ENCODE assay signal across 8 cellular contexts in genomic region chr1:182781849-182782586, GRCh38. TPM values are rescaled to one million over a fixed set of nuclear protein-coding genes. Genes with fewer than 3 reads are reported as not detected.
A peak's percentile ranks its signal among the peaks of the same experiment; 100 is the strongest.
DNase-seq lines count a peak whose midpoint lies in the region; ATAC-seq and TF ChIP-seq lines count a peak whose summit lies in the region.

No MANE protein-coding gene starts in this region.

- H3K27ac ChIP-seq in BLaER1 treated with 17β-estradiol and CSF1 and Interleukin-3, amounts not matched to agents 10 nM and 100 nM, result peak overlapping the region in 2 of 11 experiments; percentile 5; a peak in 2 of 22 replicates
- no peak overlapping the region for H3K27ac ChIP-seq in fibroblast of lung (ENCODE audit: insufficient read depth, low read length)
- H3K27ac ChIP-seq in neuronal stem cell (replicated peaks; ENCODE audit: low read length), result no peak overlapping the region
- H3K27ac ChIP-seq in testis, result no peak overlapping the region

- peak overlapping the region; percentile 18 to 48 (median 34); a peak in 20 of 22 replicates for H3K4me2 ChIP-seq in BLaER1 treated with 17β-estradiol and CSF1 and Interleukin-3, amounts not matched to agents 10 nM and 100 nM
- H3K4me2 ChIP-seq in fibroblast of lung (ENCODE audit: extremely low read depth, insufficient read depth, low read length), result no peak overlapping the region
- no peak overlapping the region for H3K4me2 ChIP-seq in neuronal stem cell (ENCODE audit: insufficient read depth, low read length, poor library complexity, severe bottlenecking)

- DNase-seq in Kasumi-1 (lab: John Stamatoyannopoulos, UW) (peak; percentile 92 to 93), fibroblast of lung (ENCODE audit: low read depth in 2 of 2) (peak; percentile 42 to 50), neuronal stem cell (ENCODE audit: low spot score) (peak; percentile 48), testis (peak; percentile 81)
- DNase-seq in activated T-cell treated with anti-CD3 and anti-CD28 coated beads, Interleukin-2, amount 50 U/mL, for 1 hour, result peak; percentile 66

- H3K9me3 ChIP-seq in BLaER1 treated with 17β-estradiol and CSF1 and Interleukin-3, amounts not matched to agents 10 nM and 100 nM (replicated peaks in 1 of 11), result no peaks in the 10 kb centered on the region
- H3K9me3 ChIP-seq in fibroblast of lung (ENCODE audit: control insufficient read depth, insufficient read depth, low read depth, low read length), result no peaks in the 10 kb centered on the region
- H3K9me3 ChIP-seq in neuronal stem cell (replicated peaks in 1 of 2; ENCODE audit: control insufficient read depth in 2 of 2, insufficient read depth in 1 of 2, low read depth in 1 of 2, low read length in 2 of 2), result no peaks in the 10 kb centered on the region
- no peaks in the 10 kb centered on the region for H3K9me3 ChIP-seq in testis

- no peaks in the 10 kb centered on the region for H3K79me2 ChIP-seq in fibroblast of lung (ENCODE audit: control insufficient read depth, insufficient read depth, low read length)

- no peak overlapping the region for H3K14ac ChIP-seq in neuronal stem cell (ENCODE audit: low read length)

- no peak overlapping the region for H3K18ac ChIP-seq in neuronal stem cell (ENCODE audit: low read length)

- no peak overlapping the region for H2BK5ac ChIP-seq in neuronal stem cell (ENCODE audit: low read length)

- TF ChIP-seq CTCF in fibroblast of lung (conservative IDR thresholded peaks at IDR 0.05 in 1 of 2, IDR thresholded peaks at IDR 0.05 in 1 of 2; ENCODE audit: low read depth in 1 of 2, low read length in 2 of 2) (peak; percentile 57 to 66), testis (IDR thresholded peaks at IDR 0.05) (peak; percentile 18 to 61 (median 39))

- H3K27me3 ChIP-seq in BLaER1 treated with 17β-estradiol and CSF1 and Interleukin-3, amounts not matched to agents 10 nM and 100 nM, result no peaks in the 10 kb centered on the region
- H3K27me3 ChIP-seq in fibroblast of lung (ENCODE audit: control insufficient read depth, insufficient read depth, low read length), result peaks cover under 1% of the 10 kb centered on the region
- H3K27me3 ChIP-seq in neuronal stem cell (ENCODE audit: control insufficient read depth in 3 of 3, insufficient read depth in 3 of 3, low read depth in 1 of 3, low read length in 3 of 3), result peaks cover 0 to 3% (median 0%) of the 10 kb centered on the region in 3 experiments
- H3K27me3 ChIP-seq in testis, result no peaks in the 10 kb centered on the region

- TF ChIP-seq POLR2A in testis (IDR thresholded peaks at IDR 0.05), result no peak

- peak; percentile 67 for ATAC-seq in GM19452 (IDR thresholded peaks at IDR 0.05; ENCODE audit: unreplicated experiment)

- no peaks in the 10 kb centered on the region for H4K20me1 ChIP-seq in BLaER1 treated with 17β-estradiol and CSF1 and Interleukin-3, amounts not matched to agents 10 nM and 100 nM
- H4K20me1 ChIP-seq in fibroblast of lung (ENCODE audit: control insufficient read depth, extremely low read depth, insufficient read depth, low read length), result no peaks in the 10 kb centered on the region

- peaks cover 30 to 42% (median 36%) of the 10 kb centered on the region in 10 experiments for H3K4me1 ChIP-seq in BLaER1 treated with 17β-estradiol and CSF1 and Interleukin-3, amounts not matched to agents 10 nM and 100 nM
- H3K4me1 ChIP-seq in fibroblast of lung (ENCODE audit: control insufficient read depth, extremely low read depth, insufficient read depth, low read length), result no peaks in the 10 kb centered on the region
- no peaks in the 10 kb centered on the region for H3K4me1 ChIP-seq in neuronal stem cell (ENCODE audit: control insufficient read depth in 2 of 2, insufficient read depth in 1 of 2, low read depth in 1 of 2, low read length in 2 of 2)
- no peaks in the 10 kb centered on the region for H3K4me1 ChIP-seq in testis

- no peak overlapping the region for H2BK12ac ChIP-seq in neuronal stem cell (ENCODE audit: low read length)

- no CpG with 5 or more reads among the region's 6 CpGs for WGBS in neuronal stem cell (ENCODE audit: extremely low coverage in 2 of 2, insufficient read length in 2 of 2, insufficient replicate concordance in 1 of 2), 2 donors
- 56% methylated on average over 6 of the region's 6 CpGs for WGBS in testis, 2 donors

- H2AFZ ChIP-seq in fibroblast of lung (ENCODE audit: low read length), result no peak overlapping the region
- H2AFZ ChIP-seq in neuronal stem cell (ENCODE audit: low read length), result peak overlapping the region; percentile 8

- intact Hi-C loops in testis (cut with DNase I; ENCODE audit: low total_unique reads), result loop anchor here (2.0 to 10.0 kb wide), 2 partner anchors 181 to 697 kb away; no protein-coding TSS in a partner anchor

- no peaks in the 10 kb centered on the region for H3K36me3 ChIP-seq in BLaER1 treated with 17β-estradiol and CSF1 and Interleukin-3, amounts not matched to agents 10 nM and 100 nM
- H3K36me3 ChIP-seq in fibroblast of lung (ENCODE audit: control insufficient read depth, insufficient read depth, low read length), result no peaks in the 10 kb centered on the region
- H3K36me3 ChIP-seq in neuronal stem cell (replicated peaks in 1 of 2; ENCODE audit: control insufficient read depth in 2 of 2, insufficient read depth in 2 of 2, low read length in 2 of 2), result no peaks in the 10 kb centered on the region
- H3K36me3 ChIP-seq in testis (ENCODE audit: low read depth, missing control alignments), result no peaks in the 10 kb centered on the region

- H4K8ac ChIP-seq in neuronal stem cell (ENCODE audit: low read depth, low read length), result no peak overlapping the region

- no peak overlapping the region for H4K91ac ChIP-seq in neuronal stem cell (ENCODE audit: low read depth, low read length, poor library complexity)

- no peak overlapping the region for H2BK15ac ChIP-seq in neuronal stem cell (ENCODE audit: low read length)

- no peak overlapping the region for H3K9ac ChIP-seq in BLaER1 treated with 17β-estradiol and CSF1 and Interleukin-3, amounts not matched to agents 10 nM and 100 nM
- H3K9ac ChIP-seq in fibroblast of lung (ENCODE audit: insufficient read depth, low read length), result no peak overlapping the region
- H3K9ac ChIP-seq in neuronal stem cell (ENCODE audit: low read depth, low read length, poor library complexity), result no peak overlapping the region

- H3K4me3 ChIP-seq in BLaER1 treated with 17β-estradiol and CSF1 and Interleukin-3, amounts not matched to agents 10 nM and 100 nM, result no peak overlapping the region
- no peak overlapping the region for H3K4me3 ChIP-seq in fibroblast of lung (replicated peaks in 1 of 4; ENCODE audit: control extremely low read depth in 1 of 4, insufficient read depth in 1 of 4, low read depth in 3 of 4, low read length in 4 of 4)
- no peak overlapping the region for H3K4me3 ChIP-seq in neuronal stem cell (ENCODE audit: low read length in 2 of 2)
- H3K4me3 ChIP-seq in testis, result no peak overlapping the region

- H2AK5ac ChIP-seq in neuronal stem cell (ENCODE audit: low read depth, low read length), result no peak overlapping the region

- H2BK120ac ChIP-seq in neuronal stem cell (ENCODE audit: low read depth, low read length), result no peak overlapping the region

- H3K4ac ChIP-seq in neuronal stem cell (ENCODE audit: low read length), result no peak overlapping the region

- H3K79me1 ChIP-seq in neuronal stem cell (ENCODE audit: low read depth, low read length), result no peaks in the 10 kb centered on the region

- no peak overlapping the region for H3K23ac ChIP-seq in neuronal stem cell (ENCODE audit: low read depth, low read length, poor library complexity)

TF ChIP-seq in PFSK-1, 5 proteins besides CTCF, POLR2A, EP300 and RAD21 (continues in another document):
- TF ChIP-seq SIN3A (IDR thresholded peaks at IDR 0.05; ENCODE audit: borderline replicate concordance, insufficient read depth, low read length), result no peak
- no peak for TF ChIP-seq POLR2AphosphoS5 (IDR thresholded peaks at IDR 0.05; ENCODE audit: low read depth, low read length)

RNA-seq across cellular contexts. Expression of gene NPL, which starts 7.6 kb away (rescaled TPM):
- polyA plus RNA-seq in PFSK-1 (2012; ENCODE audit: insufficient read length, low read depth), result not detected
- total RNA-seq in fibroblast of lung (2.6 and 3.9 TPM in 2 replicates), testis (10 to 100 TPM; 11.1 to 21.6 TPM)
- polyA plus RNA-seq in fibroblast of lung (1.4 and 2.3 TPM in 2 replicates), testis (ENCODE audit: insufficient read depth, low read depth, low replicate concordance) (22.5 TPM)
- 1.0 and 1.1 TPM in 2 replicates for polyA plus RNA-seq in fibroblast of lung (2012)
- 1.1 TPM in 1 of 2 replicates, not detected in the other for polyA minus RNA-seq in fibroblast of lung (ENCODE audit: low replicate concordance)
- 2.9 TPM for polyA plus RNA-seq in neuronal stem cell (2013, experiment 1 of 2)
- 3.3 TPM for polyA plus RNA-seq in neuronal stem cell (2013, experiment 2 of 2)

RNA-seq across cellular contexts. Expression of gene DHX9, which starts 57.1 kb away (rescaled TPM):
- 75.4 TPM for polyA plus RNA-seq in PFSK-1 (2012; ENCODE audit: insufficient read length, low read depth)
- total RNA-seq in fibroblast of lung, result 120 and 127 TPM in 2 replicates
- 133 and 194 TPM in 2 replicates for polyA plus RNA-seq in fibroblast of lung
- 90.7 and 135 TPM in 2 replicates for polyA plus RNA-seq in fibroblast of lung (2012)
- polyA minus RNA-seq in fibroblast of lung (ENCODE audit: low replicate concordance), result 52.6 and 120 TPM in 2 replicates
- polyA plus RNA-seq in neuronal stem cell (2013, experiment 1 of 2), result 73.1 TPM
- 71.6 TPM for polyA plus RNA-seq in neuronal stem cell (2013, experiment 2 of 2)
- total RNA-seq in testis, result 100 to 1,000 TPM; 117 to 139 TPM
- 163 TPM for polyA plus RNA-seq in testis (ENCODE audit: insufficient read depth, low read depth, low replicate concordance)

Comparison
In these comparisons a context has a peak if more than half of its experiments do, and no peak if none do; other contexts are left out.
1. H3K4me2 ChIP-seq: peak in BLaER1 treated with 17β-estradiol and CSF1 and Interleukin-3, amounts not matched to agents 10 nM and 100 nM (11 of 11); none in fibroblast of lung (single experiment) and neuronal stem cell (single experiment).
2. Peak in every context shown above with its lines, with median percentiles within 50 percentile points of each other: DNase-seq.